Comparison of ENCODE assay signal across 1 cellular context in the genomic region with DNA sequence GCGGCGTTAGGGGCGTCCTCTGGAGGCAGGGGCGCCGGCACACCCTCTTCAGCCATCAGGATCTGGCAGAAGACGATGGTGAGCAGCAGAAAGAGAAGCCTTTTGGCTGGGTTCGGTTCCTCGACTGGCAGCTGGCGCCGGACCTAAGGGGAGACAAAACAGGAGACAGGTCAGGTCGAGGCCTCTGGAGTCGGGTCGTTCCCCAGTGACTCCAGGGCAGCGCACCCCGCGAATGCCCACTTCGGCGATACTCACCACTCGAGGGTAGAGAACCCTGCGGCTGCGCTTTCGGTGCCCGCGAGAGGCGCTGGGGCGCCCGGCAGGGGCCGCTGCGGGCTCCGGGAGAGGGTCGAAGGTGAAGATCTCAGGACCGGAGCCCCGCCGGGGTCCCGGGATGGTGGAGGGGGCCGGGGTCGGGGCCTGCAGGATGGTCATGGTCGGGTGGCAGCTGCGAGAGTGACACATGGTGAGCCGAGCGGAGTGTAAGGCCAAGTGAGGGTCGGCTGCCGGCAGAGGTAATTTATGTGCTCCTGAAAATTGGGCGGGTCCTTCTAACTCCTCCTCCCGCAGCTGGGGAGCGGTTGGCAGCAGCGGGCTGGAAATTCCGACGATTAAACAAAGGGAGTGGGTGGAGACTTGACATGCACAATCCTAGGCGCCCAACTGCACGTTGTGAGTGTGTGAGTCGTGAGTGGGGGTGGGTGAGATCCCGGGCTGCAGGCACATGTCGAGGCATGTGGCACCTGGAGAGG.
TF ChIP-seq lines count a peak whose summit lies in the region.

A gene with protein sequence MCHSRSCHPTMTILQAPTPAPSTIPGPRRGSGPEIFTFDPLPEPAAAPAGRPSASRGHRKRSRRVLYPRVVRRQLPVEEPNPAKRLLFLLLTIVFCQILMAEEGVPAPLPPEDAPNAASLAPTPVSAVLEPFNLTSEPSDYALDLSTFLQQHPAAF (minus strand): TSS at position 494 of the 752 bp plus-strand sequence. CDS start 29 bp downstream, at position 465.

TF ChIP-seq in HepG2, 621 proteins besides CTCF, POLR2A, EP300 and RAD21 (continued from another document and continues in another):
- TF ChIP-seq, protein P1, sequence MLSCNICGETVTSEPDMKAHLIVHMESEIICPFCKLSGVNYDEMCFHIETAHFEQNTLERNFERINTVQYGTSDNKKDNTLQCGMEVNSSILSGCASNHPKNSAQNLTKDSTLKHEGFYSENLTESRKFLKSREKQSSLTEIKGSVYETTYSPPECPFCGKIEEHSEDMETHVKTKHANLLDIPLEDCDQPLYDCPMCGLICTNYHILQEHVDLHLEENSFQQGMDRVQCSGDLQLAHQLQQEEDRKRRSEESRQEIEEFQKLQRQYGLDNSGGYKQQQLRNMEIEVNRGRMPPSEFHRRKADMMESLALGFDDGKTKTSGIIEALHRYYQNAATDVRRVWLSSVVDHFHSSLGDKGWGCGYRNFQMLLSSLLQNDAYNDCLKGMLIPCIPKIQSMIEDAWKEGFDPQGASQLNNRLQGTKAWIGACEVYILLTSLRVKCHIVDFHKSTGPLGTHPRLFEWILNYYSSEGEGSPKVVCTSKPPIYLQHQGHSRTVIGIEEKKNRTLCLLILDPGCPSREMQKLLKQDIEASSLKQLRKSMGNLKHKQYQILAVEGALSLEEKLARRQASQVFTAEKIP (CRISPR knock-in tag; IDR thresholded peaks at IDR 0.05; ENCODE audit: borderline replicate concordance): no peak
- TF ChIP-seq ZNF232 (CRISPR knock-in tag; IDR thresholded peaks at IDR 0.05; ENCODE audit: borderline replicate concordance) (0 out of 2 replicates have a peak, but pooled peaks have one; percentile 52), SNAI1 (CRISPR knock-in tag; IDR thresholded peaks at IDR 0.05; ENCODE audit: borderline replicate concordance) (peak; percentile 96), EHMT2 (IDR thresholded peaks at IDR 0.05; ENCODE audit: borderline replicate concordance, low read depth, low read length) (no peak), ZNF670 (CRISPR knock-in tag; IDR thresholded peaks at IDR 0.05; ENCODE audit: borderline replicate concordance) (peak; percentile 73; the same call in 1 of the 2 replicates), ASH2L (IDR thresholded peaks at IDR 0.05; ENCODE audit: insufficient read length, low read depth, low read length) (no peak), ZNF446 (CRISPR knock-in tag; IDR thresholded peaks at IDR 0.05) (no peak), ZNF883 (CRISPR knock-in tag; IDR thresholded peaks at IDR 0.05; ENCODE audit: not compliant biosample characterization) (no peak), ZNF776 (CRISPR knock-in tag; IDR thresholded peaks at IDR 0.05) (peak; percentile 89), TMF1 (CRISPR knock-in tag; IDR thresholded peaks at IDR 0.05; ENCODE audit: low read depth) (no peak), ZNF317 (CRISPR knock-in tag; IDR thresholded peaks at IDR 0.05) (peak; percentile 88), NCOR1 (IDR thresholded peaks at IDR 0.05; ENCODE audit: borderline replicate concordance, low read length) (0 out of 2 replicates have a peak, but pooled peaks have one; percentile 38), ZNF567 (CRISPR knock-in tag; IDR thresholded peaks at IDR 0.05; ENCODE audit: borderline replicate concordance) (peak; percentile 93), NR2F2 (IDR thresholded peaks at IDR 0.05; ENCODE audit: borderline replicate concordance, low read depth) (peak; percentile 65; the same call in 1 of the 2 replicates), ZNF33B (CRISPR knock-in tag; IDR thresholded peaks at IDR 0.05) (no peak), ONECUT2 (CRISPR knock-in tag; IDR thresholded peaks at IDR 0.05) (no peak), GATAD2A (CRISPR knock-in tag; IDR thresholded peaks at IDR 0.05) (peak; percentile 55; the same call in 1 of the 2 replicates), ZNF598 (CRISPR knock-in tag; IDR thresholded peaks at IDR 0.05; ENCODE audit: borderline replicate concordance) (no peak; the same call in 1 of the 2 replicates), ZNF329 (CRISPR knock-in tag; IDR thresholded peaks at IDR 0.05; ENCODE audit: low read depth) (no peak; the same call in 1 of the 2 replicates), ZNF777 (CRISPR knock-in tag; IDR thresholded peaks at IDR 0.05) (peak; percentile 55; the same call in 1 of the 2 replicates), ZNF644 (CRISPR knock-in tag; IDR thresholded peaks at IDR 0.05; ENCODE audit: low read depth) (no peak), SMARCC2 (IDR thresholded peaks at IDR 0.05) (no peak), ZNF816 (CRISPR knock-in tag; IDR thresholded peaks at IDR 0.05; ENCODE audit: borderline replicate concordance) (peak; percentile 88), PPARG (CRISPR knock-in tag; conservative IDR thresholded peaks at IDR 0.05) (peak; percentile 9; the same call in 1 of the 2 replicates), SNAPC2 (CRISPR knock-in tag; IDR thresholded peaks at IDR 0.05) (no peak), SRSF9 (IDR thresholded peaks at IDR 0.05; ENCODE audit: borderline replicate concordance, insufficient read depth, low read depth, low read length, poor library complexity, severe bottlenecking) (no peak), ZBTB8A (CRISPR knock-in tag; IDR thresholded peaks at IDR 0.05; ENCODE audit: borderline replicate concordance, low read depth) (no peak), MATR3 (CRISPR knock-in tag; IDR thresholded peaks at IDR 0.05) (no peak)
- TF ChIP-seq, protein P2, sequence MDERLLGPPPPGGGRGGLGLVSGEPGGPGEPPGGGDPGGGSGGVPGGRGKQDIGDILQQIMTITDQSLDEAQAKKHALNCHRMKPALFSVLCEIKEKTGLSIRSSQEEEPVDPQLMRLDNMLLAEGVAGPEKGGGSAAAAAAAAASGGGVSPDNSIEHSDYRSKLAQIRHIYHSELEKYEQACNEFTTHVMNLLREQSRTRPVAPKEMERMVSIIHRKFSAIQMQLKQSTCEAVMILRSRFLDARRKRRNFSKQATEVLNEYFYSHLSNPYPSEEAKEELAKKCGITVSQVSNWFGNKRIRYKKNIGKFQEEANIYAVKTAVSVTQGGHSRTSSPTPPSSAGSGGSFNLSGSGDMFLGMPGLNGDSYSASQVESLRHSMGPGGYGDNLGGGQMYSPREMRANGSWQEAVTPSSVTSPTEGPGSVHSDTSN (CRISPR knock-in tag; IDR thresholded peaks at IDR 0.05): 0 out of 2 replicates have a peak, but pooled peaks have one; percentile 42
- TF ChIP-seq, protein P3, sequence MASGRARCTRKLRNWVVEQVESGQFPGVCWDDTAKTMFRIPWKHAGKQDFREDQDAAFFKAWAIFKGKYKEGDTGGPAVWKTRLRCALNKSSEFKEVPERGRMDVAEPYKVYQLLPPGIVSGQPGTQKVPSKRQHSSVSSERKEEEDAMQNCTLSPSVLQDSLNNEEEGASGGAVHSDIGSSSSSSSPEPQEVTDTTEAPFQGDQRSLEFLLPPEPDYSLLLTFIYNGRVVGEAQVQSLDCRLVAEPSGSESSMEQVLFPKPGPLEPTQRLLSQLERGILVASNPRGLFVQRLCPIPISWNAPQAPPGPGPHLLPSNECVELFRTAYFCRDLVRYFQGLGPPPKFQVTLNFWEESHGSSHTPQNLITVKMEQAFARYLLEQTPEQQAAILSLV (CRISPR knock-in tag; IDR thresholded peaks at IDR 0.05; ENCODE audit: borderline replicate concordance): peak; percentile 90; the same call in 1 of the 2 replicates
- TF ChIP-seq, protein P4, sequence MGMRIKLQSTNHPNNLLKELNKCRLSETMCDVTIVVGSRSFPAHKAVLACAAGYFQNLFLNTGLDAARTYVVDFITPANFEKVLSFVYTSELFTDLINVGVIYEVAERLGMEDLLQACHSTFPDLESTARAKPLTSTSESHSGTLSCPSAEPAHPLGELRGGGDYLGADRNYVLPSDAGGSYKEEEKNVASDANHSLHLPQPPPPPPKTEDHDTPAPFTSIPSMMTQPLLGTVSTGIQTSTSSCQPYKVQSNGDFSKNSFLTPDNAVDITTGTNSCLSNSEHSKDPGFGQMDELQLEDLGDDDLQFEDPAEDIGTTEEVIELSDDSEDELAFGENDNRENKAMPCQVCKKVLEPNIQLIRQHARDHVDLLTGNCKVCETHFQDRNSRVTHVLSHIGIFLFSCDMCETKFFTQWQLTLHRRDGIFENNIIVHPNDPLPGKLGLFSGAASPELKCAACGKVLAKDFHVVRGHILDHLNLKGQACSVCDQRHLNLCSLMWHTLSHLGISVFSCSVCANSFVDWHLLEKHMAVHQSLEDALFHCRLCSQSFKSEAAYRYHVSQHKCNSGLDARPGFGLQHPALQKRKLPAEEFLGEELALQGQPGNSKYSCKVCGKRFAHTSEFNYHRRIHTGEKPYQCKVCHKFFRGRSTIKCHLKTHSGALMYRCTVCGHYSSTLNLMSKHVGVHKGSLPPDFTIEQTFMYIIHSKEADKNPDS (CRISPR knock-in tag; IDR thresholded peaks at IDR 0.05): 0 out of 2 replicates have a peak, but pooled peaks have one; percentile 52
- TF ChIP-seq, protein P5, sequence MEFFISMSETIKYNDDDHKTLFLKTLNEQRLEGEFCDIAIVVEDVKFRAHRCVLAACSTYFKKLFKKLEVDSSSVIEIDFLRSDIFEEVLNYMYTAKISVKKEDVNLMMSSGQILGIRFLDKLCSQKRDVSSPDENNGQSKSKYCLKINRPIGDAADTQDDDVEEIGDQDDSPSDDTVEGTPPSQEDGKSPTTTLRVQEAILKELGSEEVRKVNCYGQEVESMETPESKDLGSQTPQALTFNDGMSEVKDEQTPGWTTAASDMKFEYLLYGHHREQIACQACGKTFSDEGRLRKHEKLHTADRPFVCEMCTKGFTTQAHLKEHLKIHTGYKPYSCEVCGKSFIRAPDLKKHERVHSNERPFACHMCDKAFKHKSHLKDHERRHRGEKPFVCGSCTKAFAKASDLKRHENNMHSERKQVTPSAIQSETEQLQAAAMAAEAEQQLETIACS (CRISPR knock-in tag; IDR thresholded peaks at IDR 0.05): no peak; the same call in 1 of the 2 replicates
- TF ChIP-seq, protein P6, sequence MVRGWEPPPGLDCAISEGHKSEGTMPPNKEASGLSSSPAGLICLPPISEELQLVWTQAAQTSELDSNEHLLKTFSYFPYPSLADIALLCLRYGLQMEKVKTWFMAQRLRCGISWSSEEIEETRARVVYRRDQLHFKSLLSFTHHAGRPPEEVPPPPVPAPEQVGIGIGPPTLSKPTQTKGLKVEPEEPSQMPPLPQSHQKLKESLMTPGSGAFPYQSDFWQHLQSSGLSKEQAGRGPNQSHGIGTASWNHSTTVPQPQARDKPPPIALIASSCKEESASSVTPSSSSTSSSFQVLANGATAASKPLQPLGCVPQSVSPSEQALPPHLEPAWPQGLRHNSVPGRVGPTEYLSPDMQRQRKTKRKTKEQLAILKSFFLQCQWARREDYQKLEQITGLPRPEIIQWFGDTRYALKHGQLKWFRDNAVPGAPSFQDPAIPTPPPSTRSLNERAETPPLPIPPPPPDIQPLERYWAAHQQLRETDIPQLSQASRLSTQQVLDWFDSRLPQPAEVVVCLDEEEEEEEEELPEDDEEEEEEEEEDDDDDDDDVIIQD (CRISPR knock-in tag; IDR thresholded peaks at IDR 0.05; ENCODE audit: low read depth): peak; percentile 57
- TF ChIP-seq, protein P7, sequence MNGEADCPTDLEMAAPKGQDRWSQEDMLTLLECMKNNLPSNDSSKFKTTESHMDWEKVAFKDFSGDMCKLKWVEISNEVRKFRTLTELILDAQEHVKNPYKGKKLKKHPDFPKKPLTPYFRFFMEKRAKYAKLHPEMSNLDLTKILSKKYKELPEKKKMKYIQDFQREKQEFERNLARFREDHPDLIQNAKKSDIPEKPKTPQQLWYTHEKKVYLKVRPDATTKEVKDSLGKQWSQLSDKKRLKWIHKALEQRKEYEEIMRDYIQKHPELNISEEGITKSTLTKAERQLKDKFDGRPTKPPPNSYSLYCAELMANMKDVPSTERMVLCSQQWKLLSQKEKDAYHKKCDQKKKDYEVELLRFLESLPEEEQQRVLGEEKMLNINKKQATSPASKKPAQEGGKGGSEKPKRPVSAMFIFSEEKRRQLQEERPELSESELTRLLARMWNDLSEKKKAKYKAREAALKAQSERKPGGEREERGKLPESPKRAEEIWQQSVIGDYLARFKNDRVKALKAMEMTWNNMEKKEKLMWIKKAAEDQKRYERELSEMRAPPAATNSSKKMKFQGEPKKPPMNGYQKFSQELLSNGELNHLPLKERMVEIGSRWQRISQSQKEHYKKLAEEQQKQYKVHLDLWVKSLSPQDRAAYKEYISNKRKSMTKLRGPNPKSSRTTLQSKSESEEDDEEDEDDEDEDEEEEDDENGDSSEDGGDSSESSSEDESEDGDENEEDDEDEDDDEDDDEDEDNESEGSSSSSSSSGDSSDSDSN (CRISPR knock-in tag; IDR thresholded peaks at IDR 0.05): peak; percentile 92
- TF ChIP-seq, protein P8, sequence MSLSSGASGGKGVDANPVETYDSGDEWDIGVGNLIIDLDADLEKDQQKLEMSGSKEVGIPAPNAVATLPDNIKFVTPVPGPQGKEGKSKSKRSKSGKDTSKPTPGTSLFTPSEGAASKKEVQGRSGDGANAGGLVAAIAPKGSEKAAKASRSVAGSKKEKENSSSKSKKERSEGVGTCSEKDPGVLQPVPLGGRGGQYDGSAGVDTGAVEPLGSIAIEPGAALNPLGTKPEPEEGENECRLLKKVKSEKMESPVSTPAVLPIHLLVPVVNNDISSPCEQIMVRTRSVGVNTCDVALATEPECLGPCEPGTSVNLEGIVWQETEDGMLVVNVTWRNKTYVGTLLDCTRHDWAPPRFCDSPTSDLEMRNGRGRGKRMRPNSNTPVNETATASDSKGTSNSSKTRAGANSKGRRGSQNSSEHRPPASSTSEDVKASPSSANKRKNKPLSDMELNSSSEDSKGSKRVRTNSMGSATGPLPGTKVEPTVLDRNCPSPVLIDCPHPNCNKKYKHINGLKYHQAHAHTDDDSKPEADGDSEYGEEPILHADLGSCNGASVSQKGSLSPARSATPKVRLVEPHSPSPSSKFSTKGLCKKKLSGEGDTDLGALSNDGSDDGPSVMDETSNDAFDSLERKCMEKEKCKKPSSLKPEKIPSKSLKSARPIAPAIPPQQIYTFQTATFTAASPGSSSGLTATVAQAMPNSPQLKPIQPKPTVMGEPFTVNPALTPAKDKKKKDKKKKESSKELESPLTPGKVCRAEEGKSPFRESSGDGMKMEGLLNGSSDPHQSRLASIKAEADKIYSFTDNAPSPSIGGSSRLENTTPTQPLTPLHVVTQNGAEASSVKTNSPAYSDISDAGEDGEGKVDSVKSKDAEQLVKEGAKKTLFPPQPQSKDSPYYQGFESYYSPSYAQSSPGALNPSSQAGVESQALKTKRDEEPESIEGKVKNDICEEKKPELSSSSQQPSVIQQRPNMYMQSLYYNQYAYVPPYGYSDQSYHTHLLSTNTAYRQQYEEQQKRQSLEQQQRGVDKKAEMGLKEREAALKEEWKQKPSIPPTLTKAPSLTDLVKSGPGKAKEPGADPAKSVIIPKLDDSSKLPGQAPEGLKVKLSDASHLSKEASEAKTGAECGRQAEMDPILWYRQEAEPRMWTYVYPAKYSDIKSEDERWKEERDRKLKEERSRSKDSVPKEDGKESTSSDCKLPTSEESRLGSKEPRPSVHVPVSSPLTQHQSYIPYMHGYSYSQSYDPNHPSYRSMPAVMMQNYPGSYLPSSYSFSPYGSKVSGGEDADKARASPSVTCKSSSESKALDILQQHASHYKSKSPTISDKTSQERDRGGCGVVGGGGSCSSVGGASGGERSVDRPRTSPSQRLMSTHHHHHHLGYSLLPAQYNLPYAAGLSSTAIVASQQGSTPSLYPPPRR (CRISPR knock-in tag; IDR thresholded peaks at IDR 0.05; ENCODE audit: borderline replicate concordance): peak; percentile 73
- TF ChIP-seq, protein P9, sequence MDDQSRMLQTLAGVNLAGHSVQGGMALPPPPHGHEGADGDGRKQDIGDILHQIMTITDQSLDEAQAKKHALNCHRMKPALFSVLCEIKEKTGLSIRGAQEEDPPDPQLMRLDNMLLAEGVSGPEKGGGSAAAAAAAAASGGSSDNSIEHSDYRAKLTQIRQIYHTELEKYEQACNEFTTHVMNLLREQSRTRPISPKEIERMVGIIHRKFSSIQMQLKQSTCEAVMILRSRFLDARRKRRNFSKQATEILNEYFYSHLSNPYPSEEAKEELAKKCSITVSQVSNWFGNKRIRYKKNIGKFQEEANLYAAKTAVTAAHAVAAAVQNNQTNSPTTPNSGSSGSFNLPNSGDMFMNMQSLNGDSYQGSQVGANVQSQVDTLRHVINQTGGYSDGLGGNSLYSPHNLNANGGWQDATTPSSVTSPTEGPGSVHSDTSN (CRISPR knock-in tag; IDR thresholded peaks at IDR 0.05; ENCODE audit: borderline replicate concordance): 0 out of 2 replicates have a peak, but pooled peaks have one; percentile 41
